In the genomic region with DNA sequence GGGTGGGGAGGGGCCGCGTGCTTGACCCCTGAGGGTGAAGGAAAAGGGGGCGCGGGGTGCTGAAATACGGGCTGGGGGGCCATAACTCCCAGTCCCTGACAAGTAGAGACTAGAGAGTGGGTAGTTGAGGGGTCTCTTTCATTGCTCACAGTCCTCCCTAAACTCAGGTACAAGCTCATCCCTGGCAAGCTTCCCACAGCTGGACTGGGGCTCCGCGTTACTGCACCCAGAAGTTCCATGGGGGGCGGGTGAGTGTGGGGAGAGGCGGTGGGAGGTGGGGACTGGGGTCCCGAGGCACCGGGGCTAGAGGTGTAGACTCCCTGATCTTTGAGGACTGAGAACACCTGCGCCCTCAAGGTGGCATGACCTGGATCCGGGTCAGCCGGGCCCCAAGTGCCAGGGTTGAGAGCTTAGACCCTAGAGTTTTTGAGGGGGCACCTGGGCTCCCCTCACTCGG, we compare ENCODE assay signal across 1 cellular context.
TF ChIP-seq lines count a peak whose summit lies in the region.

No MANE protein-coding gene starts in this region.

TF ChIP-seq in GM12878, 131 proteins besides CTCF, POLR2A, EP300 and RAD21:
- TF ChIP-seq BHLHE40 (IDR thresholded peaks at IDR 0.05; ENCODE audit: borderline replicate concordance in 1 of 2, low read depth in 2 of 2, low read length in 1 of 2) (no peak), KLF5 (IDR thresholded peaks at IDR 0.05; ENCODE audit: partially characterized antibody) (no peak), TARDBP (IDR thresholded peaks at IDR 0.05; ENCODE audit: borderline replicate concordance) (no peak), JUND (IDR thresholded peaks at IDR 0.05; ENCODE audit: low read depth, low read length) (no peak), TBL1XR1 (IDR thresholded peaks at IDR 0.05; ENCODE audit: low read depth, low read length) (no peak), CHD4 (IDR thresholded peaks at IDR 0.05) (no peak), RUNX3 (IDR thresholded peaks at IDR 0.05; ENCODE audit: low read length) (no peak), JUNB (IDR thresholded peaks at IDR 0.05) (no peak), RCOR1 (conservative IDR thresholded peaks at IDR 0.05; ENCODE audit: low read depth, low read length) (no peak), IRF4 (IDR thresholded peaks at IDR 0.05; ENCODE audit: low read depth, low read length) (no peak), FOS (IDR thresholded peaks at IDR 0.05; ENCODE audit: borderline replicate concordance, extremely low read depth, insufficient read length) (no peak)
- TF ChIP-seq, protein P1, sequence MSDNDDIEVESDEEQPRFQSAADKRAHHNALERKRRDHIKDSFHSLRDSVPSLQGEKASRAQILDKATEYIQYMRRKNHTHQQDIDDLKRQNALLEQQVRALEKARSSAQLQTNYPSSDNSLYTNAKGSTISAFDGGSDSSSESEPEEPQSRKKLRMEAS (IDR thresholded peaks at IDR 0.05; ENCODE audit: low read depth, low read length), result no peak
- TF ChIP-seq, protein P2, sequence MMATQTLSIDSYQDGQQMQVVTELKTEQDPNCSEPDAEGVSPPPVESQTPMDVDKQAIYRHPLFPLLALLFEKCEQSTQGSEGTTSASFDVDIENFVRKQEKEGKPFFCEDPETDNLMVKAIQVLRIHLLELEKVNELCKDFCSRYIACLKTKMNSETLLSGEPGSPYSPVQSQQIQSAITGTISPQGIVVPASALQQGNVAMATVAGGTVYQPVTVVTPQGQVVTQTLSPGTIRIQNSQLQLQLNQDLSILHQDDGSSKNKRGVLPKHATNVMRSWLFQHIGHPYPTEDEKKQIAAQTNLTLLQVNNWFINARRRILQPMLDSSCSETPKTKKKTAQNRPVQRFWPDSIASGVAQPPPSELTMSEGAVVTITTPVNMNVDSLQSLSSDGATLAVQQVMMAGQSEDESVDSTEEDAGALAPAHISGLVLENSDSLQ (IDR thresholded peaks at IDR 0.05), result no peak
- TF ChIP-seq, protein P3, sequence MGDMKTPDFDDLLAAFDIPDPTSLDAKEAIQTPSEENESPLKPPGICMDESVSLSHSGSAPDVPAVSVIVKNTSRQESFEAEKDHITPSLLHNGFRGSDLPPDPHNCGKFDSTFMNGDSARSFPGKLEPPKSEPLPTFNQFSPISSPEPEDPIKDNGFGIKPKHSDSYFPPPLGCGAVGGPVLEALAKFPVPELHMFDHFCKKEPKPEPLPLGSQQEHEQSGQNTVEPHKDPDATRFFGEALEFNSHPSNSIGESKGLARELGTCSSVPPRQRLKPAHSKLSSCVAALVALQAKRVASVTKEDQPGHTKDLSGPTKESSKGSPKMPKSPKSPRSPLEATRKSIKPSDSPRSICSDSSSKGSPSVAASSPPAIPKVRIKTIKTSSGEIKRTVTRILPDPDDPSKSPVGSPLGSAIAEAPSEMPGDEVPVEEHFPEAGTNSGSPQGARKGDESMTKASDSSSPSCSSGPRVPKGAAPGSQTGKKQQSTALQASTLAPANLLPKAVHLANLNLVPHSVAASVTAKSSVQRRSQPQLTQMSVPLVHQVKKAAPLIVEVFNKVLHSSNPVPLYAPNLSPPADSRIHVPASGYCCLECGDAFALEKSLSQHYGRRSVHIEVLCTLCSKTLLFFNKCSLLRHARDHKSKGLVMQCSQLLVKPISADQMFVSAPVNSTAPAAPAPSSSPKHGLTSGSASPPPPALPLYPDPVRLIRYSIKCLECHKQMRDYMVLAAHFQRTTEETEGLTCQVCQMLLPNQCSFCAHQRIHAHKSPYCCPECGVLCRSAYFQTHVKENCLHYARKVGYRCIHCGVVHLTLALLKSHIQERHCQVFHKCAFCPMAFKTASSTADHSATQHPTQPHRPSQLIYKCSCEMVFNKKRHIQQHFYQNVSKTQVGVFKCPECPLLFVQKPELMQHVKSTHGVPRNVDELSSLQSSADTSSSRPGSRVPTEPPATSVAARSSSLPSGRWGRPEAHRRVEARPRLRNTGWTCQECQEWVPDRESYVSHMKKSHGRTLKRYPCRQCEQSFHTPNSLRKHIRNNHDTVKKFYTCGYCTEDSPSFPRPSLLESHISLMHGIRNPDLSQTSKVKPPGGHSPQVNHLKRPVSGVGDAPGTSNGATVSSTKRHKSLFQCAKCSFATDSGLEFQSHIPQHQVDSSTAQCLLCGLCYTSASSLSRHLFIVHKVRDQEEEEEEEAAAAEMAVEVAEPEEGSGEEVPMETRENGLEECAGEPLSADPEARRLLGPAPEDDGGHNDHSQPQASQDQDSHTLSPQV (IDR thresholded peaks at IDR 0.05), result no peak
